ENCODE assay signal across 13 cellular contexts in the genomic region with DNA sequence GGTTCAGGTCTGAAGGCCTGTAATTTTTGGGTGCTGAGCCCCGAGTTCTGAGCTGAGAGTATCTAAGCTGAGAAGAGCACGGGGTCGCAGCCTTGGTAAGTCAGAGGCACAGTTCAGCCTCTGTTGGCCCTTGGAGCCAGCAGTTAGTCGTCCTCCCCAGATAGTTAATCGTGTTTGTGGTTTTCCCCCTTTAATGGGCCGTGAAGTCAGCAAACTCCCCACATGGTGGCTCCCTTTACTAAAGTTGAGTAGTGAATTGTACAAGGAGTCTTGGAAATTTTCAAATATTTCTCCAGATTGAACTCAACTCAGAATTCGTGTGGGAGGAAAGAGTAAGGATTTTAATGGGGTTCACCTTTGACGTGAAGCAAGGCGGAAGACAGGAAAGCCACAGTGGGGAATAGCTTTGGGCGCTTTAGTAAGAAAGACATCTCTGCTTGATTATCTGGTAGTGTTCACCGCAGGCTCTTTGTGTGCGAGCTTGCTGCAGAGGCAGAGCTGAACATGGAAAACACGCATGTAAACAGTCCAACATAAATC. TPM values are rescaled to one million over a fixed set of nuclear protein-coding genes. Genes with fewer than 3 reads are reported as not detected.
DNase-seq lines count a peak whose midpoint lies in the region; ATAC-seq and TF ChIP-seq lines count a peak whose summit lies in the region.
"Had no signal": no experiment of that assay in that cellular context is flagged by ENCODE, and none has a peak within 500 bp of the region (broad histone marks: within the 10 kb centered on the region; RNA-seq: fewer than 3 reads in every experiment).

No MANE protein-coding gene starts in this region.

- no peak overlapping the region for H3K4me3 Mint-ChIP-seq in nephron
- H3K4me3 Mint-ChIP-seq: activated CD8-positive, alpha-beta T cell treated with anti-CD3 and anti-CD28 coated beads for 36 hours had no signal

- H3K27ac ChIP-seq in VCaP = no peak overlapping the region
- H3K27ac ChIP-seq: heart left ventricle had no signal

- peaks cover 89% of the 10 kb centered on the region for H3K27me3 Mint-ChIP-seq in nephron (ENCODE audit: low read depth)

- peaks cover 19% of the 10 kb centered on the region for H3K4me1 Mint-ChIP-seq in nephron

- ATAC-seq in GM18511 (IDR thresholded peaks at IDR 0.05; ENCODE audit: unreplicated experiment) (no peak), HG02884 (IDR thresholded peaks at IDR 0.05; ENCODE audit: unreplicated experiment) (no peak)
- ATAC-seq: activated CD8-positive, alpha-beta T cell treated with anti-CD3 and anti-CD28 coated beads for 36 hours; heart left ventricle; Right ventricle myocardium inferior had no signal

- in situ Hi-C loops in G401 (cut with HindIII; ENCODE audit: low sequenced_read_pairs) = no loop called here

- peak; percentile 66 for TF ChIP-seq CTCF in VCaP (conservative IDR thresholded peaks at IDR 0.05)
- peak in 2 of 3 experiments; percentile 25 to 32 for TF ChIP-seq CTCF in nephron (IDR thresholded peaks at IDR 0.05; ENCODE audit: unreplicated experiment in 3 of 3)

- H3K27ac Mint-ChIP-seq in nephron = no peak overlapping the region
- H3K27ac Mint-ChIP-seq: activated CD8-positive, alpha-beta T cell treated with anti-CD3 and anti-CD28 coated beads for 36 hours had no signal

- H3K36me3 Mint-ChIP-seq in nephron (ENCODE audit: low read depth) = no peaks in the 10 kb centered on the region

- peaks cover 3% of the 10 kb centered on the region for H3K9me3 Mint-ChIP-seq in nephron

- DNase-seq in DMS79 treated with DMSO at 0.1 percent for 48 hours (lab: John Stamatoyannopoulos, UW) = peak; percentile 77
- peak; percentile 14 for DNase-seq in NCI-H1092 treated with DMSO at 0.1 percent for 48 hours (lab: John Stamatoyannopoulos, UW)
- DNase-seq in G401 (ENCODE audit: low spot score) = no peak
- DNase-seq in activated CD4-positive, alpha-beta T cell treated with anti-CD3 and anti-CD28 coated beads, Interleukin-2, amount 50 U/mL, for 1 hour = no peak
- DNase-seq: activated CD8-positive, alpha-beta T cell treated with anti-CD3 and anti-CD28 coated beads for 36 hours; aorta; GOT3; heart left ventricle had no signal

RNA-seq across cellular contexts. Expression of a gene that starts 2.4 kb away (rescaled TPM):
- 5.0 and 13.9 TPM in 2 replicates for total RNA-seq in G401 (2014; rRNA removed; shearing (Covaris generic))
- total RNA-seq: activated CD8-positive, alpha-beta T cell treated with anti-CD3 and anti-CD28 coated beads for 36 hours; Right ventricle myocardium inferior had no signal

Comparison
In these comparisons a context has a peak if more than half of its experiments do, and no peak if none do; other contexts are left out.
1. DNase-seq: peak in DMS79 treated with DMSO at 0.1 percent for 48 hours (single experiment) and NCI-H1092 treated with DMSO at 0.1 percent for 48 hours (single experiment); none in G401 (single experiment) and activated CD4-positive, alpha-beta T cell treated with anti-CD3 and anti-CD28 coated beads, Interleukin-2, amount 50 U/mL, for 1 hour (single experiment).